In genomic region chr14:34462132-34462893, GRCh38 we compare ENCODE assay signal across 1 cellular context.
A peak's percentile ranks its signal among the peaks of the same experiment; 100 is the strongest.
TF ChIP-seq lines count a peak whose summit lies in the region.

Gene SPTSSA, minus strand, starts transcription at chr14:34462240. Its CDS starts 33 bp downstream, at chr14:34462207.

TF ChIP-seq in HepG2, 621 proteins besides CTCF, POLR2A, EP300 and RAD21 (continued from another document and continues in another):
- TF ChIP-seq PAXIP1 (CRISPR knock-in tag; conservative IDR thresholded peaks at IDR 0.05) (peak; percentile 29; the same call in 1 of the 2 replicates), TBX2 (CRISPR knock-in tag; IDR thresholded peaks at IDR 0.05; ENCODE audit: borderline replicate concordance) (peak; percentile 17; the same call in 1 of the 2 replicates), ZNF766 (CRISPR knock-in tag; IDR thresholded peaks at IDR 0.05; ENCODE audit: borderline replicate concordance) (peak; percentile 92; the same call in 1 of the 2 replicates), GPN1 (CRISPR knock-in tag; IDR thresholded peaks at IDR 0.05; ENCODE audit: borderline replicate concordance) (peak; percentile 97; the same call in 1 of the 2 replicates), ZNF18 (CRISPR knock-in tag; IDR thresholded peaks at IDR 0.05; ENCODE audit: insufficient replicate concordance) (peak; percentile 22), TFDP1 (CRISPR knock-in tag; IDR thresholded peaks at IDR 0.05; ENCODE audit: borderline replicate concordance) (peak; percentile 85), RNF2 (conservative IDR thresholded peaks at IDR 0.05; ENCODE audit: low read depth) (0 out of 2 replicates have a peak, but pooled peaks have one; percentile 20), ZNF556 (CRISPR knock-in tag; IDR thresholded peaks at IDR 0.05; ENCODE audit: borderline replicate concordance) (peak; percentile 79; the same call in 1 of the 2 replicates), MYC (CRISPR knock-in tag; IDR thresholded peaks at IDR 0.05; ENCODE audit: borderline replicate concordance) (peak; percentile 93), ZNF431 (CRISPR knock-in tag; IDR thresholded peaks at IDR 0.05; ENCODE audit: borderline replicate concordance, low read depth) (peak; percentile 86), ZNF446 (CRISPR knock-in tag; IDR thresholded peaks at IDR 0.05) (peak; percentile 89; the same call in 1 of the 2 replicates), ZNF207 (IDR thresholded peaks at IDR 0.05; ENCODE audit: borderline replicate concordance) (0 out of 2 replicates have a peak, but pooled peaks have one; percentile 30), NFKBIZ (CRISPR knock-in tag; IDR thresholded peaks at IDR 0.05) (peak; percentile 39; the same call in 1 of the 2 replicates), DRAP1 (CRISPR knock-in tag; IDR thresholded peaks at IDR 0.05) (peak; percentile 97), HNRNPL (IDR thresholded peaks at IDR 0.05; ENCODE audit: low read depth, low read length) (0 out of 2 replicates have a peak, but pooled peaks have one; percentile 36), ZBTB20 (CRISPR knock-in tag; IDR thresholded peaks at IDR 0.05; ENCODE audit: borderline replicate concordance, low read depth) (peak; percentile 56), ZNF34 (CRISPR knock-in tag; IDR thresholded peaks at IDR 0.05; ENCODE audit: borderline replicate concordance) (peak; percentile 72; the same call in 1 of the 2 replicates), MAF1 (CRISPR knock-in tag; IDR thresholded peaks at IDR 0.05; ENCODE audit: borderline replicate concordance) (peak; percentile 72; the same call in 1 of the 2 replicates), TCF12 (IDR thresholded peaks at IDR 0.05) (no peak), TCF12 (CRISPR knock-in tag; IDR thresholded peaks at IDR 0.05) (peak; percentile 95), REXO4 (CRISPR knock-in tag; IDR thresholded peaks at IDR 0.05; ENCODE audit: borderline replicate concordance) (peak; percentile 41; the same call in 1 of the 2 replicates), ARID2 (CRISPR knock-in tag; IDR thresholded peaks at IDR 0.05; ENCODE audit: borderline replicate concordance) (no peak), REPIN1 (CRISPR knock-in tag; IDR thresholded peaks at IDR 0.05; ENCODE audit: borderline replicate concordance, low read depth) (no peak; the same call in 1 of the 2 replicates), ZSCAN12 (CRISPR knock-in tag; IDR thresholded peaks at IDR 0.05) (peak; percentile 89), MEIS1 (CRISPR knock-in tag; IDR thresholded peaks at IDR 0.05; ENCODE audit: borderline replicate concordance) (peak; percentile 68), PAX8 (CRISPR knock-in tag; IDR thresholded peaks at IDR 0.05; ENCODE audit: borderline replicate concordance) (peak; percentile 96), GTF3A (CRISPR knock-in tag; conservative IDR thresholded peaks at IDR 0.05) (no peak), ASH2L (IDR thresholded peaks at IDR 0.05; ENCODE audit: insufficient read length, low read depth, low read length) (peak; percentile 85), ZBTB39 (CRISPR knock-in tag; IDR thresholded peaks at IDR 0.05) (0 out of 2 replicates have a peak, but pooled peaks have one; percentile 66), ZNF879 (CRISPR knock-in tag; IDR thresholded peaks at IDR 0.05) (0 out of 2 replicates have a peak, but pooled peaks have one; percentile 92), AKAP8 (CRISPR knock-in tag; IDR thresholded peaks at IDR 0.05) (no peak; the same call in 1 of the 2 replicates), ZNF713 (CRISPR knock-in tag; IDR thresholded peaks at IDR 0.05) (no peak), ZNF263 (CRISPR knock-in tag; IDR thresholded peaks at IDR 0.05) (no peak; the same call in 1 of the 2 replicates), MYPOP (CRISPR knock-in tag; IDR thresholded peaks at IDR 0.05) (peak; percentile 61; the same call in 1 of the 2 replicates), ZNF678 (CRISPR knock-in tag; IDR thresholded peaks at IDR 0.05) (peak; percentile 96; the same call in 1 of the 2 replicates), SNAPC5 (CRISPR knock-in tag; IDR thresholded peaks at IDR 0.05; ENCODE audit: borderline replicate concordance) (no peak), BCL6 (CRISPR knock-in tag; IDR thresholded peaks at IDR 0.05) (0 out of 2 replicates have a peak, but pooled peaks have one; percentile 51), KLF15 (CRISPR knock-in tag; IDR thresholded peaks at IDR 0.05; ENCODE audit: borderline replicate concordance) (peak; percentile 95), ELF1 (CRISPR knock-in tag; IDR thresholded peaks at IDR 0.05) (no peak), FOXM1 (CRISPR knock-in tag; IDR thresholded peaks at IDR 0.05) (peak; percentile 90; the same call in 1 of the 2 replicates), CSRNP1 (CRISPR knock-in tag; IDR thresholded peaks at IDR 0.05) (peak; percentile 82), ZNF256 (CRISPR knock-in tag; conservative IDR thresholded peaks at IDR 0.05) (peak; percentile 76; the same call in 1 of the 2 replicates), ZNF616 (CRISPR knock-in tag; IDR thresholded peaks at IDR 0.05; ENCODE audit: low read depth) (peak; percentile 96), SATB2 (CRISPR knock-in tag; IDR thresholded peaks at IDR 0.05) (0 out of 2 replicates have a peak, but pooled peaks have one; percentile 76), EZH2 (conservative IDR thresholded peaks at IDR 0.05; ENCODE audit: low read depth, low read length) (no peak), MTF1 (CRISPR knock-in tag; IDR thresholded peaks at IDR 0.05) (no peak; the same call in 1 of the 2 replicates), PATZ1 (CRISPR knock-in tag; IDR thresholded peaks at IDR 0.05) (peak; percentile 82), GRHL1 (CRISPR knock-in tag; conservative IDR thresholded peaks at IDR 0.05) (no peak)
